10 cellular contexts compared by ENCODE assay signal in genomic region chr6:41371992-41372525, GRCh38. TPM values are rescaled to one million over a fixed set of nuclear protein-coding genes. Genes with fewer than 3 reads are reported as not detected.
A peak's percentile ranks its signal among the peaks of the same experiment; 100 is the strongest.
DNase-seq lines count a peak whose midpoint lies in the region; ATAC-seq, FAIRE-seq and TF ChIP-seq lines count a peak whose summit lies in the region.
"Had no signal": no experiment of that assay in that cellular context is flagged by ENCODE, and none has a peak within 500 bp of the region (broad histone marks: within the 10 kb centered on the region; RNA-seq: fewer than 3 reads in every experiment).

No MANE protein-coding gene starts in this region.

- H3K79me2 ChIP-seq in hepatocyte, result no peaks in the 10 kb centered on the region
- H3K79me2 ChIP-seq in smooth muscle cell (ENCODE audit: low read depth), result no peaks in the 10 kb centered on the region

- H3K4me2 ChIP-seq in hepatocyte, result peak overlapping the region; percentile 92
- peak overlapping the region; percentile 91 for H3K4me2 ChIP-seq in smooth muscle cell

- FAIRE-seq in GM12892 (lab: Jason Lieb, UNC), result no peak

- no peaks in the 10 kb centered on the region for H3K9me2 ChIP-seq in hepatocyte (replicated peaks; ENCODE audit: insufficient read depth)

- H3K36me3 ChIP-seq in hepatocyte (replicated peaks; ENCODE audit: insufficient read depth, low read depth), result no peaks in the 10 kb centered on the region
- no peaks in the 10 kb centered on the region for H3K36me3 ChIP-seq in smooth muscle cell (ENCODE audit: low read depth)
- H3K36me3 ChIP-seq: SJSA1 had no signal

- H3K4me3 ChIP-seq in hepatocyte, result no peak overlapping the region
- peak overlapping the region; percentile 44 for H3K4me3 ChIP-seq in smooth muscle cell

- H2AFZ ChIP-seq in hepatocyte (peak overlapping the region; percentile 79), smooth muscle cell (ENCODE audit: low read depth) (peak overlapping the region; percentile 35)

- H3K27ac ChIP-seq in hepatocyte (no peak overlapping the region), smooth muscle cell (ENCODE audit: low read depth) (no peak overlapping the region)
- H3K27ac ChIP-seq: SJSA1 had no signal

- no peak overlapping the region for H3K9ac ChIP-seq in smooth muscle cell (ENCODE audit: low read depth)

- peaks cover 8% of the 10 kb centered on the region for H3F3A ChIP-seq in smooth muscle cell (ENCODE audit: low read depth)

- peaks cover 72% of the 10 kb centered on the region for H3K27me3 ChIP-seq in hepatocyte
- peaks cover 91% of the 10 kb centered on the region for H3K27me3 ChIP-seq in smooth muscle cell (ENCODE audit: low read depth)
- H3K27me3 ChIP-seq: SJSA1 had no signal

- no peak for ATAC-seq in HG03280 (IDR thresholded peaks at IDR 0.05; ENCODE audit: unreplicated experiment)

- H3K9me3 ChIP-seq in hepatocyte (ENCODE audit: low read depth) (no peaks in the 10 kb centered on the region), smooth muscle cell (replicated peaks; ENCODE audit: low read depth) (no peaks in the 10 kb centered on the region)
- H3K9me3 ChIP-seq: SJSA1 had no signal

- TF ChIP-seq CTCF in hepatocyte (IDR thresholded peaks at IDR 0.05; ENCODE audit: poor library complexity), result no peak
- no peak for TF ChIP-seq CTCF in smooth muscle cell (IDR thresholded peaks at IDR 0.05; ENCODE audit: borderline replicate concordance, insufficient read depth, poor library complexity, severe bottlenecking)

- DNase-seq in DMS79 treated with DMSO at 0.1 percent for 48 hours (lab: John Stamatoyannopoulos, UW), result peak; percentile 22
- no peak for DNase-seq in DMS79 (lab: John Stamatoyannopoulos, UW)
- DNase-seq in activated T-cell treated with anti-CD3 and anti-CD28 coated beads, Interleukin-2, amount 50 U/mL, for 48 hours, result peak; percentile 39 to 46
- peak; percentile 35 for DNase-seq in hepatocyte (ENCODE audit: low spot score)
- DNase-seq in smooth muscle cell (lab: John Stamatoyannopoulos, UW; ENCODE audit: unreplicated experiment), result no peak
- DNase-seq in HK-2 (ENCODE audit: unreplicated experiment), result no peak
- no peak for DNase-seq in GM12892 (ENCODE audit: insufficient read length)

- WGBS in hepatocyte (ENCODE audit: low lambda C conversion rate, missing lambda C conversion rate), result 3% methylated on average over 24 of the region's 34 CpGs
- WGBS in smooth muscle cell (ENCODE audit: low lambda C conversion rate), result 4% methylated on average over 31 of the region's 34 CpGs

- H4K20me1 ChIP-seq in hepatocyte (ENCODE audit: insufficient read depth, poor library complexity, severe bottlenecking), result no peaks in the 10 kb centered on the region
- H4K20me1 ChIP-seq in smooth muscle cell (ENCODE audit: low read depth), result no peaks in the 10 kb centered on the region

- H3K4me1 ChIP-seq in hepatocyte (ENCODE audit: insufficient read depth), result peaks cover 49% of the 10 kb centered on the region
- peaks cover 29% of the 10 kb centered on the region for H3K4me1 ChIP-seq in smooth muscle cell (ENCODE audit: low read depth)

- no peak for TF ChIP-seq POLR2A in GM12892 (IDR thresholded peaks at IDR 0.05; ENCODE audit: low read depth, low read length)

RNA-seq across cellular contexts. Expression of gene NCR2, which starts 36.7 kb away (rescaled TPM):
- total RNA-seq in hepatocyte, result not detected in 2 replicates
- not detected in 2 replicates for polyA plus RNA-seq in hepatocyte
- not detected in 2 replicates for total RNA-seq in smooth muscle cell
- polyA plus RNA-seq in smooth muscle cell, result not detected in 2 replicates
- 1.2 TPM for polyA plus RNA-seq in GM12892 (2012; ENCODE audit: missing spikeins)
- total RNA-seq: renal cortical epithelial cell, SJSA1 had no signal

Comparison
In these comparisons a context has a peak if more than half of its experiments do, and no peak if none do; other contexts are left out.
1. DNase-seq: peak in DMS79 treated with DMSO at 0.1 percent for 48 hours (single experiment), activated T-cell treated with anti-CD3 and anti-CD28 coated beads, Interleukin-2, amount 50 U/mL, for 48 hours (2 of 2) and hepatocyte (single experiment); none in DMS79 (single experiment), smooth muscle cell (single experiment), HK-2 (single experiment) and GM12892 (single experiment).